Comparison of ENCODE assay signal across 1 cellular context in the genomic region with DNA sequence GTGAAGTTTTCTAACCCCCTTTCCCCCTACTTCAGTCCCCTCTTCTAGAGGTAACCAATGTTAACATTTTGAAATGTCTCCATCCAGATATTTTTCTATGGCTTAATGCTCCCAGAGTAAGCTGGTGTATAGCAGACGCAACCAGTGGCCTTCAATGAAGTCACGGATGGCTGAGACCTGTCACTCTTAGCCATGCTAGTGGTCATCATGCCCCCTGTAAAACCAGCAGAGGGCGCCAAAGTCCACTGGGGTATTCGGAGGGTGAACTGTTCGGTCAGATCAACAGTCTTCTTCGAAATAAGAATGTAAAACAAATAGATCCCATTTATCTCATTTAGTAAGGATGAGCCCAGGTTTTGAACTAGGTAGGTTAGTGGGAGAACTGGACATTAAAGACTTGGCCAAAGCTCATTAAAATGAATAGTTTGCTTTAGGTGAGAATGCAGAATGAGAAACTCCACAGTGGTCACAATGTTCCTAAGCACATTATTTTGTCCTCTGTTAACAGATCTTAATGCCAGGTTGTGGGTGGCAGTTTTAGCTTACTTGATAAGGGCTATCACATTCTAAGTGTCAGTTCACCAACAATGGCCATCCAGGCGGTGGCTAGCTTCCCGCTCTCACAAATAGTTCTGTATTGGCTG.
A peak's percentile ranks its signal among the peaks of the same experiment; 100 is the strongest.
TF ChIP-seq lines count a peak whose summit lies in the region.

No MANE protein-coding gene starts in this region.

TF ChIP-seq in GM12878, 131 proteins besides CTCF, POLR2A, EP300 and RAD21 (continued from another document):
- TF ChIP-seq PAX5 (IDR thresholded peaks at IDR 0.05; ENCODE audit: borderline replicate concordance, low read depth, low read length), result peak; percentile 98
- peak; percentile 60 for TF ChIP-seq SMC3 (IDR thresholded peaks at IDR 0.05; ENCODE audit: borderline replicate concordance, low read length)
- peak; percentile 91 for TF ChIP-seq PBX3 (IDR thresholded peaks at IDR 0.05; ENCODE audit: insufficient replicate concordance, low read depth, low read length)
- TF ChIP-seq ESRRA (IDR thresholded peaks at IDR 0.05; ENCODE audit: low read length), result no peak
- TF ChIP-seq, protein P1, sequence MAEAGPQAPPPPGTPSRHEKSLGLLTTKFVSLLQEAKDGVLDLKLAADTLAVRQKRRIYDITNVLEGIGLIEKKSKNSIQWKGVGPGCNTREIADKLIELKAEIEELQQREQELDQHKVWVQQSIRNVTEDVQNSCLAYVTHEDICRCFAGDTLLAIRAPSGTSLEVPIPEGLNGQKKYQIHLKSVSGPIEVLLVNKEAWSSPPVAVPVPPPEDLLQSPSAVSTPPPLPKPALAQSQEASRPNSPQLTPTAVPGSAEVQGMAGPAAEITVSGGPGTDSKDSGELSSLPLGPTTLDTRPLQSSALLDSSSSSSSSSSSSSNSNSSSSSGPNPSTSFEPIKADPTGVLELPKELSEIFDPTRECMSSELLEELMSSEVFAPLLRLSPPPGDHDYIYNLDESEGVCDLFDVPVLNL (IDR thresholded peaks at IDR 0.05; ENCODE audit: low read depth, low read length), result no peak
